Comparison of ENCODE assay signal across 1 cellular context in the genomic region with DNA sequence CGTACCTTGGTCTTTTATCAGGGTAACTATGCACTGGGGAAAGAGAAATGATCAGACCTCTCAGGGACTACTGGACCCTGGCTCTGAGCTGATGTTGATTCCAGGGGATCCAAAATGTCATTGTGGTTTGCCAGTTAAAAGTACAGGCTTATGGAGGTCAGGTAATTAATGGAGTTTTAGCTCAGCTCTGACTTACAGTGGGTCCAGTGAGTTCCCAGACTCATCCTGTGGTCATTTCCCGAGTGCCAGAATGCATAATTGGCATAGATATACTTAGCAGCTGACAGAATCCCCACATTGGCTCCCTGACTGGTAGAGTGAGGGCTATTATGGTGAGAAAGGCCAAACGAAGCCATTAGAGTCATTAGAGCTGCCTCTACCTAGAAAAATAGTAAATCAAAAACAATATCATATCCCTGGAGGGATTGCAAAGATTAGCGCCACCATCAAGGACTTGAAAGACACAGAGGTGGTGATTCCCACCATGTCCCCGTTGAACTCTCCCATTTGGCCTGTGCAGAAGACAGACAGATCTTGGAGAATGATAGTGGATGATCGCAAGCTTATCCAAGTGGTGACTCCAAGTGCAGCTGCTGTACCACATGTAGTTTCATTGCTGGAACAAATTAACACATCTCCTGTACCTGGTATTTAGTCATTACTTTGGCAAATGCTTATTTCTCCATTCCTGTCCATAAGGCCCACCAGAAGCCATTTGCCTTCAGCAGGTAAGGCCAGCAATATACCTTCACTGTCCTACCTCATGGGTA.
TF ChIP-seq lines count a peak whose summit lies in the region.

No MANE protein-coding gene starts in this region.

TF ChIP-seq in SK-N-SH treated with all-trans-retinoic acid at 6 μM for 48 hours, 23 proteins besides CTCF, POLR2A, EP300 and RAD21 (continued from another document):
- TF ChIP-seq, protein P1, sequence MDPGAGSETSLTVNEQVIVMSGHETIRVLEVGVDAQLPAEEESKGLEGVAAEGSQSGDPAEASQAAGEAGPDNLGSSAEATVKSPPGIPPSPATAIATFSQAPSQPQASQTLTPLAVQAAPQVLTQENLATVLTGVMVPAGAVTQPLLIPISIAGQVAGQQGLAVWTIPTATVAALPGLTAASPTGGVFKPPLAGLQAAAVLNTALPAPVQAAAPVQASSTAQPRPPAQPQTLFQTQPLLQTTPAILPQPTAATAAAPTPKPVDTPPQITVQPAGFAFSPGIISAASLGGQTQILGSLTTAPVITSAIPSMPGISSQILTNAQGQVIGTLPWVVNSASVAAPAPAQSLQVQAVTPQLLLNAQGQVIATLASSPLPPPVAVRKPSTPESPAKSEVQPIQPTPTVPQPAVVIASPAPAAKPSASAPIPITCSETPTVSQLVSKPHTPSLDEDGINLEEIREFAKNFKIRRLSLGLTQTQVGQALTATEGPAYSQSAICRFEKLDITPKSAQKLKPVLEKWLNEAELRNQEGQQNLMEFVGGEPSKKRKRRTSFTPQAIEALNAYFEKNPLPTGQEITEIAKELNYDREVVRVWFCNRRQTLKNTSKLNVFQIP (CRISPR knock-in tag; IDR thresholded peaks at IDR 0.05; ENCODE audit: borderline replicate concordance, low read depth) = no peak
- TF ChIP-seq PPARA (CRISPR knock-in tag; IDR thresholded peaks at IDR 0.05; ENCODE audit: borderline replicate concordance) (no peak), RARB (CRISPR knock-in tag; IDR thresholded peaks at IDR 0.05) (no peak), OSR1 (CRISPR knock-in tag; IDR thresholded peaks at IDR 0.05) (no peak), ISL1 (CRISPR knock-in tag; IDR thresholded peaks at IDR 0.05) (no peak), ZNF70 (CRISPR knock-in tag; IDR thresholded peaks at IDR 0.05) (no peak), ESRRG (CRISPR knock-in tag; IDR thresholded peaks at IDR 0.05) (no peak), ARNTL (CRISPR knock-in tag; IDR thresholded peaks at IDR 0.05; ENCODE audit: borderline replicate concordance, low read depth) (no peak), GLIS3 (CRISPR knock-in tag; IDR thresholded peaks at IDR 0.05) (no peak), ZNF8 (CRISPR knock-in tag; IDR thresholded peaks at IDR 0.05) (no peak)
- TF ChIP-seq, protein P2, sequence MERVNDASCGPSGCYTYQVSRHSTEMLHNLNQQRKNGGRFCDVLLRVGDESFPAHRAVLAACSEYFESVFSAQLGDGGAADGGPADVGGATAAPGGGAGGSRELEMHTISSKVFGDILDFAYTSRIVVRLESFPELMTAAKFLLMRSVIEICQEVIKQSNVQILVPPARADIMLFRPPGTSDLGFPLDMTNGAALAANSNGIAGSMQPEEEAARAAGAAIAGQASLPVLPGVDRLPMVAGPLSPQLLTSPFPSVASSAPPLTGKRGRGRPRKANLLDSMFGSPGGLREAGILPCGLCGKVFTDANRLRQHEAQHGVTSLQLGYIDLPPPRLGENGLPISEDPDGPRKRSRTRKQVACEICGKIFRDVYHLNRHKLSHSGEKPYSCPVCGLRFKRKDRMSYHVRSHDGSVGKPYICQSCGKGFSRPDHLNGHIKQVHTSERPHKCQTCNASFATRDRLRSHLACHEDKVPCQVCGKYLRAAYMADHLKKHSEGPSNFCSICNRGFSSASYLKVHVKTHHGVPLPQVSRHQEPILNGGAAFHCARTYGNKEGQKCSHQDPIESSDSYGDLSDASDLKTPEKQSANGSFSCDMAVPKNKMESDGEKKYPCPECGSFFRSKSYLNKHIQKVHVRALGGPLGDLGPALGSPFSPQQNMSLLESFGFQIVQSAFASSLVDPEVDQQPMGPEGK (CRISPR knock-in tag; IDR thresholded peaks at IDR 0.05; ENCODE audit: borderline replicate concordance) = no peak
- TF ChIP-seq, protein P3, sequence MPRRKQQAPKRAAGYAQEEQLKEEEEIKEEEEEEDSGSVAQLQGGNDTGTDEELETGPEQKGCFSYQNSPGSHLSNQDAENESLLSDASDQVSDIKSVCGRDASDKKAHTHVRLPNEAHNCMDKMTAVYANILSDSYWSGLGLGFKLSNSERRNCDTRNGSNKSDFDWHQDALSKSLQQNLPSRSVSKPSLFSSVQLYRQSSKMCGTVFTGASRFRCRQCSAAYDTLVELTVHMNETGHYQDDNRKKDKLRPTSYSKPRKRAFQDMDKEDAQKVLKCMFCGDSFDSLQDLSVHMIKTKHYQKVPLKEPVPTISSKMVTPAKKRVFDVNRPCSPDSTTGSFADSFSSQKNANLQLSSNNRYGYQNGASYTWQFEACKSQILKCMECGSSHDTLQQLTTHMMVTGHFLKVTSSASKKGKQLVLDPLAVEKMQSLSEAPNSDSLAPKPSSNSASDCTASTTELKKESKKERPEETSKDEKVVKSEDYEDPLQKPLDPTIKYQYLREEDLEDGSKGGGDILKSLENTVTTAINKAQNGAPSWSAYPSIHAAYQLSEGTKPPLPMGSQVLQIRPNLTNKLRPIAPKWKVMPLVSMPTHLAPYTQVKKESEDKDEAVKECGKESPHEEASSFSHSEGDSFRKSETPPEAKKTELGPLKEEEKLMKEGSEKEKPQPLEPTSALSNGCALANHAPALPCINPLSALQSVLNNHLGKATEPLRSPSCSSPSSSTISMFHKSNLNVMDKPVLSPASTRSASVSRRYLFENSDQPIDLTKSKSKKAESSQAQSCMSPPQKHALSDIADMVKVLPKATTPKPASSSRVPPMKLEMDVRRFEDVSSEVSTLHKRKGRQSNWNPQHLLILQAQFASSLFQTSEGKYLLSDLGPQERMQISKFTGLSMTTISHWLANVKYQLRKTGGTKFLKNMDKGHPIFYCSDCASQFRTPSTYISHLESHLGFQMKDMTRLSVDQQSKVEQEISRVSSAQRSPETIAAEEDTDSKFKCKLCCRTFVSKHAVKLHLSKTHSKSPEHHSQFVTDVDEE (CRISPR knock-in tag; IDR thresholded peaks at IDR 0.05) = no peak
